19 cellular contexts compared by ENCODE assay signal in genomic region chr6:83815631-83816030, GRCh38. TPM values are rescaled to one million over a fixed set of nuclear protein-coding genes. Genes with fewer than 3 reads are reported as not detected.
A peak's percentile ranks its signal among the peaks of the same experiment; 100 is the strongest.
DNase-seq lines count a peak whose midpoint lies in the region; ATAC-seq lines count a peak whose summit lies in the region.
"Had no signal": no experiment of that assay in that cellular context is flagged by ENCODE, and none has a peak within 500 bp of the region (broad histone marks: within the 10 kb centered on the region; RNA-seq: fewer than 3 reads in every experiment).

No MANE protein-coding gene starts in this region.

- ATAC-seq in sciatic nerve, result no peak
- ATAC-seq: heart right ventricle had no signal

- intact Hi-C loops in sciatic nerve (cut with DNase I), result no loop called here

- DNase-seq in DMS53 treated with DMSO at 0.1 percent for 48 hours (lab: John Stamatoyannopoulos, UW; ENCODE audit: unreplicated experiment), result peak; percentile 33
- peak; percentile 57 for DNase-seq in LHCN-M2 (ENCODE audit: low read depth)
- peak; percentile 17 for DNase-seq in astrocyte of the hippocampus (ENCODE audit: low read depth, low spot score)
- peak; percentile 67 for DNase-seq in left kidney (ENCODE audit: low read depth, low spot score)
- no peak for DNase-seq in sciatic nerve (ENCODE audit: low spot score)
- no peak for DNase-seq in NCI-H2107 (lab: John Stamatoyannopoulos, UW)
- DNase-seq in NCI-H146 treated with DMSO at 0.1 percent for 48 hours (lab: John Stamatoyannopoulos, UW; ENCODE audit: unreplicated experiment), result no peak
- DNase-seq in KG1 (lab: John Stamatoyannopoulos, UW), result no peak
- DNase-seq: activated CD4-positive, alpha-beta T cell treated with anti-CD3 and anti-CD28 coated beads, Interleukin-2, amount 50 U/mL, for 1 hour; activated naive CD8-positive, alpha-beta T cell treated with anti-CD3 and anti-CD28 coated beads, Interleukin-2, amount 10 ng/mL, durations not matched to agents 7 days and 5 days; activated T-cell treated with anti-CD3 and anti-CD28 coated beads, Interleukin-2, amount 50 U/mL, for 24 hours; heart right ventricle; MG63; stimulated activated CD4-positive, alpha-beta T cell treated with anti-CD3 and anti-CD28 coated beads, Interleukin-12 subunit alpha, Interleukin-12 subunit beta, amount 100 ng/mL, for 4 hours had no signal

RNA-seq across cellular contexts. Expression of gene RIPPLY2, which starts 37.5 kb away (rescaled TPM):
- total RNA-seq in LHCN-M2 (2014; rRNA removed) (not detected in 2 replicates), sciatic nerve (0.80 TPM)
- polyA plus RNA-seq in LHCN-M2 (2012), result not detected
- total RNA-seq: activated naive CD8-positive, alpha-beta T cell treated with anti-CD3 and anti-CD28 coated beads, Interleukin-2, amount 10 ng/mL, durations not matched to agents 7 days and 5 days; chondrocyte; epithelial cell of proximal tubule; heart right ventricle; kidney epithelial cell; mucosa of gallbladder; osteoblast had no signal

RNA-seq across cellular contexts. Expression of gene CYB5R4, which starts 43.9 kb away (rescaled TPM):
- 18.4 and 25.8 TPM in 2 replicates for total RNA-seq in LHCN-M2 (2014; rRNA removed)
- polyA plus RNA-seq in LHCN-M2 (2012), result 9.0 TPM
- total RNA-seq in sciatic nerve, result 18.1 TPM

Comparison
In these comparisons a context has a peak if more than half of its experiments do, and no peak if none do; other contexts are left out.
1. DNase-seq: peak in DMS53 treated with DMSO at 0.1 percent for 48 hours (single experiment), LHCN-M2 (single experiment), astrocyte of the hippocampus (single experiment) and left kidney (single experiment); none in sciatic nerve (single experiment), NCI-H2107 (single experiment), NCI-H146 treated with DMSO at 0.1 percent for 48 hours (single experiment) and KG1 (single experiment).